ENCODE assay signal across 8 cellular contexts in the genomic region with DNA sequence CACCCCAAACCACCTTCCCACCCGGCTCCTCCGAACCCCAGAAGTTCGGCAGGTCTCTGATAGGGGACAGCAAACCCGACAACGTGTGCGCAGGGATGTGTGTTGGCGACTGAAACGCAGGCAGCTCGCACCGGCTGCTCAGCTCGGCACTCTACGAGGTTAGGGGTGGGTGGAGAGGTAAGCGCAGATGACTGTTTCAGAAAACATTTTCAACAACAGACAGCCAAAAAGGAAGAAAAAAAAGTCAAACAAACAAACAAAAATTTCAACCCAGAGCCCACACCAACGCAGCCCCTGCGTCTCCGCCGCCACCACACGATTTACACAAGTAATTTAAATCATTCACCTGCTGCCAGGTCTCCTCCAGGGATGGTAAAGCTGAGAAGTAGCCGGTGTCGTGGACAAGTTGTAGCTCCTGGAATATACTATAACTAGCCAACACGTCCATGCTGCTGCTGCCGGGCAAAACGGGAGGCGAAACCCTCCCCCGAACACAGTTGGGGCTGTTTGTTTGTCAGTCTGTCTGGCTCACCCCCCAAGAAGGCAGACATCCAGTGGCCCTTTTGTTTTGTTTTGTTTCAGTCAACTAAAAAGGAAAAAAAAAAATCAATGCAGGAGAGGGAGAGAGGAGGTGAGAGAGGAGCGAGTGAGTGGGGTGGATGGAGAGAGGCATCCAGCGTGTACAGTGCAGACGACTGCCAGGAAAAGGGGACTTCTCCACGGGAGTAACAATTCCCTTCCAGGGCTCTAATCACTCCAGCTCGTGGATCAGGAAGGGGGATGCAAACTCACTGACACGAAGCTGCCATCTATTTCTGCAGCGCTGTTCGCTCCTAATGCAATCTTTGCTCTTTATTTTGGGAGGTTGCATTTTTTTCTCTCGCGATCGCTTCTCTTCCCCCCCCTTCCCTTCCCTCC. TPM values are rescaled to one million over a fixed set of nuclear protein-coding genes. Genes with fewer than 3 reads are reported as not detected.
DNase-seq lines count a peak whose midpoint lies in the region; ATAC-seq, FAIRE-seq and TF ChIP-seq lines count a peak whose summit lies in the region.

Gene KLF7 (minus strand): TSS at position 828 of the 918 bp plus-strand sequence. CDS start 380 bp downstream, at position 448.

- CTCF ChIA-PET in AG04450 (lab: Charles Lee) = interaction anchor here (0.6 to 4.1 kb wide), 8 partner anchors 11 to 384 kb away, joined by 3 to 22 read pairs (median 3); no protein-coding TSS in a partner anchor

- WGBS in pancreas, 2 donors = 1% methylated on average over 36 of the region's 36 CpGs
- WGBS in urinary bladder = under 1% methylated on average over 36 of the region's 36 CpGs

- H3K4me1 Mint-ChIP-seq in activated naive CD8-positive, alpha-beta T cell treated with anti-CD3 and anti-CD28 coated beads, Interleukin-2, amount 50 U/mL, for 24 hours = peaks cover 57% of the 10 kb centered on the region

- no peaks in the 10 kb centered on the region for H3K36me3 Mint-ChIP-seq in activated naive CD8-positive, alpha-beta T cell treated with anti-CD3 and anti-CD28 coated beads, Interleukin-2, amount 50 U/mL, for 24 hours (ENCODE audit: low read depth)

- H3K27ac Mint-ChIP-seq in activated naive CD8-positive, alpha-beta T cell treated with anti-CD3 and anti-CD28 coated beads, Interleukin-2, amount 50 U/mL, for 24 hours = peak within 1 kb of the TSS; percentile 92

- POLR2A ChIA-PET in AG04450 (lab: Yijun Ruan, JAX) = interaction anchor here (0.6 to 7.9 kb wide), 42 partner anchors 14 to 1006 kb away, joined by 3 to 213 read pairs (median 4); partner anchors contain the start of genes CREB1, METTL21A and NDUFS1

- no peak for FAIRE-seq in pancreas (lab: Jason Lieb, UNC)

- peak within 1 kb of the TSS; percentile 94 for H3K4me3 Mint-ChIP-seq in activated naive CD8-positive, alpha-beta T cell treated with anti-CD3 and anti-CD28 coated beads, Interleukin-2, amount 50 U/mL, for 24 hours

- intact Hi-C loops in pancreas (cut with DNase I) = no loop called here

- H3K4me1 ChIP-seq in SJCRH30 = peaks cover 13% of the 10 kb centered on the region; the same call in 1 of the 2 replicates
- peaks cover 15% of the 10 kb centered on the region for H3K4me1 ChIP-seq in cardiac muscle cell (ENCODE audit: low read depth)
- peaks cover 0 to 17% (median 8%) of the 10 kb centered on the region in 3 donors for H3K4me1 ChIP-seq in pancreas
- no peaks in the 10 kb centered on the region for H3K4me1 ChIP-seq in urinary bladder (ENCODE audit: insufficient read depth)

- H3K4me3 ChIP-seq in AG04450 (ENCODE audit: low read depth, low read length) (peak within 1 kb of the TSS; percentile 74), SJCRH30 (peak within 1 kb of the TSS; percentile 96), cardiac muscle cell (peak within 1 kb of the TSS; percentile 85), pancreas (peak within 1 kb of the TSS; percentile 63 to 94 (median 74)), urinary bladder (ENCODE audit: low read depth, low read length) (peak within 1 kb of the TSS; percentile 89)

- H3K36me3 ChIP-seq in SJCRH30 (no peaks in the 10 kb centered on the region), cardiac muscle cell (peaks cover 3% of the 10 kb centered on the region), pancreas (no peaks in the 10 kb centered on the region), urinary bladder (ENCODE audit: insufficient read depth) (no peaks in the 10 kb centered on the region)

- ATAC-seq in activated naive CD8-positive, alpha-beta T cell treated with anti-CD3 and anti-CD28 coated beads, Interleukin-2, amount 50 U/mL, for 24 hours = no peak
- ATAC-seq in pancreas = peak; percentile 13 to 44 (median 28)
- no peak for ATAC-seq in HG03045 (IDR thresholded peaks at IDR 0.05; ENCODE audit: unreplicated experiment)

- H3K27me3 Mint-ChIP-seq in activated naive CD8-positive, alpha-beta T cell treated with anti-CD3 and anti-CD28 coated beads, Interleukin-2, amount 50 U/mL, for 24 hours = peaks cover 2% of the 10 kb centered on the region

- H3K9me3 ChIP-seq in AG04450 (ENCODE audit: control insufficient read depth, insufficient read depth, low read length) (no peaks in the 10 kb centered on the region), SJCRH30 (replicated peaks) (no peaks in the 10 kb centered on the region), cardiac muscle cell (ENCODE audit: low read depth) (no peaks in the 10 kb centered on the region), pancreas (no peaks in the 10 kb centered on the region)

- H3K27me3 ChIP-seq in AG04450 (ENCODE audit: control insufficient read depth, insufficient read depth, low read length) (no peaks in the 10 kb centered on the region), SJCRH30 (no peaks in the 10 kb centered on the region), cardiac muscle cell (no peaks in the 10 kb centered on the region), pancreas (no peaks in the 10 kb centered on the region)

- TF ChIP-seq CTCF in AG04450 (IDR thresholded peaks at IDR 0.05; ENCODE audit: low read depth, low read length) (no peak; the same call in 1 of the 2 replicates), cardiac muscle cell (IDR thresholded peaks at IDR 0.05; ENCODE audit: low read depth, low read length) (no peak), pancreas (IDR thresholded peaks at IDR 0.05) (no peak)

- H3K9me3 Mint-ChIP-seq in activated naive CD8-positive, alpha-beta T cell treated with anti-CD3 and anti-CD28 coated beads, Interleukin-2, amount 50 U/mL, for 24 hours = no peaks in the 10 kb centered on the region

- peak within 1 kb of the TSS; percentile 98 for H3K27ac ChIP-seq in AG04450 (ENCODE audit: low read depth, low read length)
- H3K27ac ChIP-seq in SJCRH30 = peak within 1 kb of the TSS; percentile 100
- peak within 1 kb of the TSS; percentile 100 for H3K27ac ChIP-seq in cardiac muscle cell
- peak within 1 kb of the TSS; percentile 100 for H3K27ac ChIP-seq in pancreas
- H3K27ac ChIP-seq in urinary bladder (ENCODE audit: low read depth) = peak within 1 kb of the TSS; percentile 100

- no peak for DNase-seq in AG04450 (ENCODE audit: low read depth, low spot score)
- DNase-seq in H4 (ENCODE audit: low spot score) = peak; percentile 17
- DNase-seq in SJCRH30 = peak; percentile 29 to 46
- DNase-seq in activated naive CD8-positive, alpha-beta T cell treated with anti-CD3 and anti-CD28 coated beads, Interleukin-2, amount 50 U/mL, for 24 hours = peak; percentile 54
- DNase-seq in cardiac muscle cell (ENCODE audit: low read depth in 1 of 2, low spot score in 1 of 2) = peak; percentile 52 to 57
- peak; percentile 13 to 74 (median 48) for DNase-seq in pancreas

RNA-seq across cellular contexts. Expression of gene KLF7, which starts in this region (rescaled TPM):
- 22.1 and 22.4 TPM in 2 replicates for polyA plus RNA-seq in AG04450 (2011; rRNA removed)
- polyA minus RNA-seq in AG04450 (2011; rRNA and poly(A)+ RNA removed) = 74.8 and 110 TPM in 2 replicates
- total RNA-seq in H4 (2014; rRNA removed; shearing (Covaris generic)) = 2.6 and 6.8 TPM in 2 replicates
- 6.0 and 6.7 TPM in 2 replicates for total RNA-seq in SJCRH30 (2014; rRNA removed; shearing (Covaris generic))
- total RNA-seq in cardiac muscle cell = 7.5 and 9.3 TPM in 2 replicates
- 8.3 and 9.6 TPM in 2 replicates for polyA plus RNA-seq in cardiac muscle cell
- total RNA-seq in pancreas = 10 to 100 TPM in 1 of 6 donors, 1 to 10 TPM in 5; 2.4 to 15.0 (median 6.8) TPM
- 1 to 10 TPM; 2.5 to 3.1 TPM for polyA plus RNA-seq in pancreas
- 30.3 TPM for total RNA-seq in urinary bladder
- polyA plus RNA-seq in urinary bladder = 15.1 TPM

Comparison
In these comparisons a context has a peak if more than half of its experiments do, and no peak if none do; other contexts are left out.
1. ATAC-seq: peak in pancreas (4 of 4); none in activated naive CD8-positive, alpha-beta T cell treated with anti-CD3 and anti-CD28 coated beads, Interleukin-2, amount 50 U/mL, for 24 hours (single experiment) and HG03045 (single experiment).
2. Peak in every context shown above with its lines, with median percentiles within 50 percentile points of each other: H3K27ac ChIP-seq and H3K4me3 ChIP-seq.